8 cellular contexts compared by ENCODE assay signal in genomic region chr12:107318804-107319535, GRCh38.
DNase-seq lines count a peak whose midpoint lies in the region; TF ChIP-seq lines count a peak whose summit lies in the region.

No MANE protein-coding gene starts in this region.

- H3K79me2 ChIP-seq in PC-9 (ENCODE audit: low read depth), result peaks cover 54% of the 10 kb centered on the region

- no peak overlapping the region for H3K27ac Mint-ChIP-seq in brain

- H3F3A ChIP-seq in PC-9 (ENCODE audit: insufficient read depth, low read depth), result peaks cover 19% of the 10 kb centered on the region

- no peaks in the 10 kb centered on the region for H3K36me3 Mint-ChIP-seq in brain

- CTCF ChIA-PET in PC-9 (lab: Charles Lee), result interaction anchor here (0.7 kb wide), 1 partner anchor 287 kb away, joined by 3 read pairs; no protein-coding TSS in a partner anchor

- BruUV-seq in PC-9 (replicated peaks; lab: Mats Ljungman, UMichigan), result no TSS peak

- H4K20me1 ChIP-seq in PC-9 (ENCODE audit: insufficient read depth), result no peaks in the 10 kb centered on the region

- DNase-seq in NCI-H1417 (lab: John Stamatoyannopoulos, UW) (peak; percentile 57 to 85 (median 83)), NCI-H1417 treated with DMSO at 0.1 percent for 48 hours (lab: John Stamatoyannopoulos, UW) (no peak), PC-9 (peak in 1 of 2 experiments; percentile 24), iris pigment epithelial cell (ENCODE audit: low read depth) (peak; percentile 73), GM19240 (ENCODE audit: insufficient read length, low spot score) (no peak), MV-4-11 (lab: John Stamatoyannopoulos, UW) (no peak)
- peak; percentile 27 for DNase-seq in stimulated activated CD4-positive, alpha-beta T cell treated with anti-CD3 and anti-CD28 coated beads, Interleukin-4, amount 100 ng/mL, for 1 hour

- no peak overlapping the region for H3K27ac ChIP-seq in PC-9

- peaks cover 9% of the 10 kb centered on the region for H3K4me1 ChIP-seq in PC-9 (replicated peaks; ENCODE audit: insufficient read depth)

- H3K27me3 Mint-ChIP-seq in brain, result peaks cover 95% of the 10 kb centered on the region

- TF ChIP-seq CTCF in PC-9 (conservative IDR thresholded peaks at IDR 0.05) (0 out of 2 replicates have a peak, but pooled peaks have one; percentile 17), brain (conservative IDR thresholded peaks at IDR 0.05) (no peak)

- H3K9me3 ChIP-seq in PC-9 (ENCODE audit: insufficient read depth, low read depth), result no peaks in the 10 kb centered on the region

- POLR2A ChIA-PET in PC-9 (lab: Charles Lee; ENCODE audit: unreplicated experiment), result no interaction called here

- H3K4me1 Mint-ChIP-seq in brain, result peaks cover 25% of the 10 kb centered on the region

- H3K9me2 ChIP-seq in PC-9 (ENCODE audit: insufficient read depth), result no peaks in the 10 kb centered on the region

- no peaks in the 10 kb centered on the region for H3K27me3 ChIP-seq in PC-9 (ENCODE audit: insufficient read depth, low read depth)

- H3K4me2 ChIP-seq in PC-9, result peak overlapping the region; percentile 88

- no peaks in the 10 kb centered on the region for H3K36me3 ChIP-seq in PC-9 (ENCODE audit: low read depth)

- H2AFZ ChIP-seq in PC-9, result peak overlapping the region; percentile 74

- intact Hi-C loops in PC-9 (cut with micrococcal nuclease; ENCODE audit: unreplicated experiment), result loop anchor here (1.0 kb wide), 2 partner anchors 83 to 288 kb away; no protein-coding TSS in a partner anchor

- peak overlapping the region; percentile 65 for H3K4me3 ChIP-seq in PC-9

- H3K9me3 Mint-ChIP-seq in brain, result peaks cover 0 to 4% (median 4%) of the 10 kb centered on the region in 5 experiments

- H3K4me3 Mint-ChIP-seq in brain, result peak overlapping the region; percentile 77 to 98 (median 88)

Comparison
In these comparisons a context has a peak if more than half of its experiments do, and no peak if none do; other contexts are left out.
1. DNase-seq: peak in NCI-H1417 (3 of 3), iris pigment epithelial cell (single experiment) and stimulated activated CD4-positive, alpha-beta T cell treated with anti-CD3 and anti-CD28 coated beads, Interleukin-4, amount 100 ng/mL, for 1 hour (single experiment); none in NCI-H1417 treated with DMSO at 0.1 percent for 48 hours (single experiment), GM19240 (single experiment) and MV-4-11 (single experiment).